In the genomic region with DNA sequence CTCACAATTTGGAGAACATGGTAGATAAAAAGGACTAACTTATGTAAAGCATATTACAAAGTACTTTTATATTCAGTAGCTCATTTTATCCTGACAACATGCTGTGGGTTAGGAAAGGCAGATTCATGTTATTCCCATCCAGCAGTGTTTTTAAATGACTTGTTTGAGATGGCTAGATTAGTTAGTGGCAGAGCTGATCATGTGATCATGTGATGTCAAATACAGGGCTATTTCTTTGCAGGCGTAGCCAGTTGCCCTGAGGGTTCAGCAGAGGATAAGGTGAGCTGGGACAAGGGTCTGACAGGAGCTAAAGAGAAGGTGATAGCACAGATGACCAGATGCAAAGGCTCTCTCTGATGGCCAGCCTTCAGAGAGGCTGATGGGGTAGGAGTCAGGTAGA, we compare ENCODE assay signal across 1 cellular context.
TF ChIP-seq lines count a peak whose summit lies in the region.

No MANE protein-coding gene starts in this region.

TF ChIP-seq in K562, 482 proteins besides CTCF, POLR2A, EP300 and RAD21:
- TF ChIP-seq, protein P1, sequence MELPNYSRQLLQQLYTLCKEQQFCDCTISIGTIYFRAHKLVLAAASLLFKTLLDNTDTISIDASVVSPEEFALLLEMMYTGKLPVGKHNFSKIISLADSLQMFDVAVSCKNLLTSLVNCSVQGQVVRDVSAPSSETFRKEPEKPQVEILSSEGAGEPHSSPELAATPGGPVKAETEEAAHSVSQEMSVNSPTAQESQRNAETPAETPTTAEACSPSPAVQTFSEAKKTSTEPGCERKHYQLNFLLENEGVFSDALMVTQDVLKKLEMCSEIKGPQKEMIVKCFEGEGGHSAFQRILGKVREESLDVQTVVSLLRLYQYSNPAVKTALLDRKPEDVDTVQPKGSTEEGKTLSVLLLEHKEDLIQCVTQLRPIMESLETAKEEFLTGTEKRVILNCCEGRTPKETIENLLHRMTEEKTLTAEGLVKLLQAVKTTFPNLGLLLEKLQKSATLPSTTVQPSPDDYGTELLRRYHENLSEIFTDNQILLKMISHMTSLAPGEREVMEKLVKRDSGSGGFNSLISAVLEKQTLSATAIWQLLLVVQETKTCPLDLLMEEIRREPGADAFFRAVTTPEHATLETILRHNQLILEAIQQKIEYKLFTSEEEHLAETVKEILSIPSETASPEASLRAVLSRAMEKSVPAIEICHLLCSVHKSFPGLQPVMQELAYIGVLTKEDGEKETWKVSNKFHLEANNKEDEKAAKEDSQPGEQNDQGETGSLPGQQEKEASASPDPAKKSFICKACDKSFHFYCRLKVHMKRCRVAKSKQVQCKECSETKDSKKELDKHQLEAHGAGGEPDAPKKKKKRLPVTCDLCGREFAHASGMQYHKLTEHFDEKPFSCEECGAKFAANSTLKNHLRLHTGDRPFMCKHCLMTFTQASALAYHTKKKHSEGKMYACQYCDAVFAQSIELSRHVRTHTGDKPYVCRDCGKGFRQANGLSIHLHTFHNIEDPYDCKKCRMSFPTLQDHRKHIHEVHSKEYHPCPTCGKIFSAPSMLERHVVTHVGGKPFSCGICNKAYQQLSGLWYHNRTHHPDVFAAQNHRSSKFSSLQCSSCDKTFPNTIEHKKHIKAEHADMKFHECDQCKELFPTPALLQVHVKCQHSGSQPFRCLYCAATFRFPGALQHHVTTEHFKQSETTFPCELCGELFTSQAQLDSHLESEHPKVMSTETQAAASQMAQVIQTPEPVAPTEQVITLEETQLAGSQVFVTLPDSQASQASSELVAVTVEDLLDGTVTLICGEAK (IDR thresholded peaks at IDR 0.05): no peak
- TF ChIP-seq, protein P1 (CRISPR knock-in tag; IDR thresholded peaks at IDR 0.05): no peak
- TF ChIP-seq HLTF (IDR thresholded peaks at IDR 0.05): no peak
- TF ChIP-seq KDM1A (IDR thresholded peaks at IDR 0.05): no peak
- no peak for TF ChIP-seq FOXM1 (IDR thresholded peaks at IDR 0.05; ENCODE audit: low read depth)
- no peak for TF ChIP-seq FOXM1 (CRISPR knock-in tag; IDR thresholded peaks at IDR 0.05; ENCODE audit: low read depth)
- no peak for TF ChIP-seq STAT5A (IDR thresholded peaks at IDR 0.05; ENCODE audit: borderline replicate concordance, low read length)
- TF ChIP-seq SNIP1 (IDR thresholded peaks at IDR 0.05; ENCODE audit: low read depth): no peak
- TF ChIP-seq RAD51 (IDR thresholded peaks at IDR 0.05; ENCODE audit: borderline replicate concordance, low read depth): 0 out of 2 replicates have a peak, but pooled peaks have one; percentile 15
- TF ChIP-seq ZFPM2 (CRISPR knock-in tag; IDR thresholded peaks at IDR 0.05): no peak
- TF ChIP-seq, protein P2, sequence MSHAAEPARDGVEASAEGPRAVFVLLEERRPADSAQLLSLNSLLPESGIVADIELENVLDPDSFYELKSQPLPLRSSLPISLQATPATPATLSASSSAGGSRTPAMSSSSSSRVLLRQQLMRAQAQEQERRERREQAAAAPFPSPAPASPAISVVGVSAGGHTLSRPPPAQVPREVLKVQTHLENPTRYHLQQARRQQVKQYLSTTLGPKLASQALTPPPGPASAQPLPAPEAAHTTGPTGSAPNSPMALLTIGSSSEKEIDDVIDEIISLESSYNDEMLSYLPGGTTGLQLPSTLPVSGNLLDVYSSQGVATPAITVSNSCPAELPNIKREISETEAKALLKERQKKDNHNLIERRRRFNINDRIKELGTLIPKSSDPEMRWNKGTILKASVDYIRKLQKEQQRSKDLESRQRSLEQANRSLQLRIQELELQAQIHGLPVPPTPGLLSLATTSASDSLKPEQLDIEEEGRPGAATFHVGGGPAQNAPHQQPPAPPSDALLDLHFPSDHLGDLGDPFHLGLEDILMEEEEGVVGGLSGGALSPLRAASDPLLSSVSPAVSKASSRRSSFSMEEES (CRISPR knock-in tag; IDR thresholded peaks at IDR 0.05): peak; percentile 96
- no peak for TF ChIP-seq RFX5 (IDR thresholded peaks at IDR 0.05; ENCODE audit: low read depth, low read length)
- no peak for TF ChIP-seq BCL6 (CRISPR knock-in tag; IDR thresholded peaks at IDR 0.05)
- TF ChIP-seq POLR3G (IDR thresholded peaks at IDR 0.05; ENCODE audit: extremely low read depth, insufficient read length, insufficient replicate concordance): no peak
- no peak for TF ChIP-seq RUNX1 (IDR thresholded peaks at IDR 0.05; ENCODE audit: low read depth)
- TF ChIP-seq, protein P3, sequence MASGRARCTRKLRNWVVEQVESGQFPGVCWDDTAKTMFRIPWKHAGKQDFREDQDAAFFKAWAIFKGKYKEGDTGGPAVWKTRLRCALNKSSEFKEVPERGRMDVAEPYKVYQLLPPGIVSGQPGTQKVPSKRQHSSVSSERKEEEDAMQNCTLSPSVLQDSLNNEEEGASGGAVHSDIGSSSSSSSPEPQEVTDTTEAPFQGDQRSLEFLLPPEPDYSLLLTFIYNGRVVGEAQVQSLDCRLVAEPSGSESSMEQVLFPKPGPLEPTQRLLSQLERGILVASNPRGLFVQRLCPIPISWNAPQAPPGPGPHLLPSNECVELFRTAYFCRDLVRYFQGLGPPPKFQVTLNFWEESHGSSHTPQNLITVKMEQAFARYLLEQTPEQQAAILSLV (tag; IDR thresholded peaks at IDR 0.05): no peak
- TF ChIP-seq PHTF2 (CRISPR knock-in tag; IDR thresholded peaks at IDR 0.05): no peak
- TF ChIP-seq RFX1 (IDR thresholded peaks at IDR 0.05): no peak
- no peak for TF ChIP-seq ZBED1 (IDR thresholded peaks at IDR 0.05)
- TF ChIP-seq RBM39 (optimal IDR thresholded peaks at IDR 0.05; ENCODE audit: low read depth, low read length): no peak
- no peak for TF ChIP-seq ZNF324 (CRISPR knock-in tag; IDR thresholded peaks at IDR 0.05)
- TF ChIP-seq, protein P4, sequence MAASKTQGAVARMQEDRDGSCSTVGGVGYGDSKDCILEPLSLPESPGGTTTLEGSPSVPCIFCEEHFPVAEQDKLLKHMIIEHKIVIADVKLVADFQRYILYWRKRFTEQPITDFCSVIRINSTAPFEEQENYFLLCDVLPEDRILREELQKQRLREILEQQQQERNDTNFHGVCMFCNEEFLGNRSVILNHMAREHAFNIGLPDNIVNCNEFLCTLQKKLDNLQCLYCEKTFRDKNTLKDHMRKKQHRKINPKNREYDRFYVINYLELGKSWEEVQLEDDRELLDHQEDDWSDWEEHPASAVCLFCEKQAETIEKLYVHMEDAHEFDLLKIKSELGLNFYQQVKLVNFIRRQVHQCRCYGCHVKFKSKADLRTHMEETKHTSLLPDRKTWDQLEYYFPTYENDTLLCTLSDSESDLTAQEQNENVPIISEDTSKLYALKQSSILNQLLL (CRISPR knock-in tag; IDR thresholded peaks at IDR 0.05; ENCODE audit: borderline replicate concordance): no peak
- peak; percentile 60; the same call in 1 of the 2 replicates for TF ChIP-seq TOE1 (IDR thresholded peaks at IDR 0.05; ENCODE audit: borderline replicate concordance)
- no peak for TF ChIP-seq TOE1 (CRISPR knock-in tag; IDR thresholded peaks at IDR 0.05; ENCODE audit: borderline replicate concordance, low read depth)
